22 cellular contexts compared by ENCODE assay signal in genomic region chr2:88108796-88109195, GRCh38. TPM values are rescaled to one million over a fixed set of nuclear protein-coding genes. Genes with fewer than 3 reads are reported as not detected.
"Had no signal": no experiment of that assay in that cellular context is flagged by ENCODE, and none has a peak within 500 bp of the region (broad histone marks: within the 10 kb centered on the region; RNA-seq: fewer than 3 reads in every experiment).

No MANE protein-coding gene starts in this region.

- H3K9me3 ChIP-seq: tibial artery, upper lobe of left lung, uterus had no signal

- H3K27me3 ChIP-seq: upper lobe of left lung, uterus had no signal

- H3K27ac ChIP-seq: coronary artery, tibial artery, upper lobe of left lung, uterus had no signal

- H3K4me3 ChIP-seq: coronary artery, tibial artery, upper lobe of left lung, uterus had no signal

- H3K4me1 ChIP-seq: tibial artery, upper lobe of left lung, uterus had no signal

- ATAC-seq: left colon; natural killer cell; stimulated activated memory B cell treated with anti-CD40 and anti-IgM and Interleukin-4, amounts not matched to agents 10 μg/mL and 1 μg/mL and 100 μg/mL, for 72 hours had no signal

- H3K36me3 ChIP-seq: tibial artery, upper lobe of left lung, uterus had no signal

- DNase-seq: central memory CD4-positive, alpha-beta T cell; effector CD4-positive, alpha-beta T cell; endodermal cell; hippocampal formation; left colon; natural killer cell; stimulated activated CD4-positive, alpha-beta T cell treated with anti-CD3 and anti-CD28 coated beads, Interleukin-4, amount 100 ng/mL, for 1 hour; tibial artery; upper lobe of left lung; uterus had no signal

RNA-seq across cellular contexts. Expression of gene FABP1, which starts 19.1 kb away (rescaled TPM):
- total RNA-seq: chondrocyte, dermis microvascular lymphatic vessel endothelial cell, endodermal cell, fibroblast of villous mesenchyme, kidney epithelial cell, lower leg skin, myocyte, natural killer cell, omental fat pad, pulmonary artery endothelial cell, temporal lobe had no signal

RNA-seq across cellular contexts. Expression of gene SMYD1, which starts 41.2 kb away (rescaled TPM):
- total RNA-seq: chondrocyte, dermis microvascular lymphatic vessel endothelial cell, endodermal cell, fibroblast of villous mesenchyme, kidney epithelial cell, mesothelial cell of epicardium, natural killer cell, omental fat pad, pulmonary artery endothelial cell, temporal lobe, upper lobe of left lung had no signal
